ENCODE assay signal across 1 cellular context in the genomic region with DNA sequence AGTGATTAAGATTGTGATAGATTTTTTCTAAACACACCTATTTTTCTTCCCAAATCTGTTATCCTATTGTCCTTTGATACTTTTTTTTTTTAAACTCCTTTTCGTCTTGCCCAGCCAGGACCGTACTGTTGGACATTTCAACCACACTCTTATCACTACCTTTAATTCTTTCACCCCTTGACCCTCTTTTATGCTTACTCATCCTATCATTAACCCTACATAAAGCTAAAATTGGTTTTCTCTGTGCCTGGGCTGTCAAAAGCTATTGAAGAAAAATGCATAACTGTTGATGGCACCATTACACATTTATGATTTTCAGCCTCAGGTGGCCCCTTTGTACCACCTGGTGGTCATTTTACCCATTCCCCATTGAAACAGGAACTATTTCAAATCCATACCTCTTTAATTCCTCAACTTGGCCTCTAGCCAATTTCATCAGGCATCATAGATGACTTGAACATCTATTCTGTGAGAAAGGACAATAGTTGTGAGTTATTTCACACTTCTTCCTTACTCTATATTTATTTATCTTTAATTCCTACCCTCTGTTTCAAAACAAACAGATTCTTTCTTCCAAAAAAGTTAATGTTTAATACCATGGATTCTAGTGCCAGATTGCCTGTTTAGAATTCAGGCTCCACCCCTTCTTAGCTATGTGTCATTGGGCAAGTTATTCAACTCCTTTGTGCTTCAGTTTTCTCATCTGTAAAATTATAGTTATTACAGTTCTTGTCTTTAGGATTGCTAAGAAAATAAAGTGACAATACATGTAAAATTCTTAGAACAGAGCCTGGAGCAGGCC.
TF ChIP-seq lines count a peak whose summit lies in the region.

No MANE protein-coding gene starts in this region.

TF ChIP-seq in K562, 482 proteins besides CTCF, POLR2A, EP300 and RAD21 (continued from another document):
- TF ChIP-seq, protein P1, sequence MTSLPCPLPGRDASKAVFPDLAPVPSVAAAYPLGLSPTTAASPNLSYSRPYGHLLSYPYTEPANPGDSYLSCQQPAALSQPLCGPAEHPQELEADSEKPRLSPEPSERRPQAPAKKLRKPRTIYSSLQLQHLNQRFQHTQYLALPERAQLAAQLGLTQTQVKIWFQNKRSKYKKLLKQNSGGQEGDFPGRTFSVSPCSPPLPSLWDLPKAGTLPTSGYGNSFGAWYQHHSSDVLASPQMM (CRISPR knock-in tag; IDR thresholded peaks at IDR 0.05): no peak
- TF ChIP-seq KDM5B (IDR thresholded peaks at IDR 0.05; ENCODE audit: insufficient replicate concordance, low read depth, low read length) (no peak), NFYB (IDR thresholded peaks at IDR 0.05; ENCODE audit: extremely low read depth, insufficient read length) (no peak), MAFG (tag; conservative IDR thresholded peaks at IDR 0.05) (peak; percentile 71), BDP1 (IDR thresholded peaks at IDR 0.05; ENCODE audit: insufficient read depth, insufficient read length) (no peak), RBM15 (IDR thresholded peaks at IDR 0.05; ENCODE audit: insufficient read depth, low read length) (no peak), ZBED1 (IDR thresholded peaks at IDR 0.05) (no peak), RBM39 (optimal IDR thresholded peaks at IDR 0.05; ENCODE audit: low read depth, low read length) (no peak), TCF3 (CRISPR knock-in tag; IDR thresholded peaks at IDR 0.05) (no peak), LARP7 (IDR thresholded peaks at IDR 0.05) (no peak), OTX1 (CRISPR knock-in tag; IDR thresholded peaks at IDR 0.05) (no peak), ELF2 (CRISPR knock-in tag; IDR thresholded peaks at IDR 0.05) (no peak), ZNF431 (CRISPR knock-in tag; IDR thresholded peaks at IDR 0.05) (no peak)
- TF ChIP-seq, protein P2, sequence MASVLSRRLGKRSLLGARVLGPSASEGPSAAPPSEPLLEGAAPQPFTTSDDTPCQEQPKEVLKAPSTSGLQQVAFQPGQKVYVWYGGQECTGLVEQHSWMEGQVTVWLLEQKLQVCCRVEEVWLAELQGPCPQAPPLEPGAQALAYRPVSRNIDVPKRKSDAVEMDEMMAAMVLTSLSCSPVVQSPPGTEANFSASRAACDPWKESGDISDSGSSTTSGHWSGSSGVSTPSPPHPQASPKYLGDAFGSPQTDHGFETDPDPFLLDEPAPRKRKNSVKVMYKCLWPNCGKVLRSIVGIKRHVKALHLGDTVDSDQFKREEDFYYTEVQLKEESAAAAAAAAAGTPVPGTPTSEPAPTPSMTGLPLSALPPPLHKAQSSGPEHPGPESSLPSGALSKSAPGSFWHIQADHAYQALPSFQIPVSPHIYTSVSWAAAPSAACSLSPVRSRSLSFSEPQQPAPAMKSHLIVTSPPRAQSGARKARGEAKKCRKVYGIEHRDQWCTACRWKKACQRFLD (CRISPR knock-in tag; IDR thresholded peaks at IDR 0.05): no peak
- TF ChIP-seq, protein P3, sequence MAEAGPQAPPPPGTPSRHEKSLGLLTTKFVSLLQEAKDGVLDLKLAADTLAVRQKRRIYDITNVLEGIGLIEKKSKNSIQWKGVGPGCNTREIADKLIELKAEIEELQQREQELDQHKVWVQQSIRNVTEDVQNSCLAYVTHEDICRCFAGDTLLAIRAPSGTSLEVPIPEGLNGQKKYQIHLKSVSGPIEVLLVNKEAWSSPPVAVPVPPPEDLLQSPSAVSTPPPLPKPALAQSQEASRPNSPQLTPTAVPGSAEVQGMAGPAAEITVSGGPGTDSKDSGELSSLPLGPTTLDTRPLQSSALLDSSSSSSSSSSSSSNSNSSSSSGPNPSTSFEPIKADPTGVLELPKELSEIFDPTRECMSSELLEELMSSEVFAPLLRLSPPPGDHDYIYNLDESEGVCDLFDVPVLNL (CRISPR knock-in tag; IDR thresholded peaks at IDR 0.05; ENCODE audit: low read depth): no peak
